In genomic region chr12:93582351-93582750, GRCh38 we compare ENCODE assay signal across 1 cellular context.
TF ChIP-seq lines count a peak whose summit lies in the region.

No MANE protein-coding gene starts in this region.

TF ChIP-seq in H1, 55 proteins besides CTCF, POLR2A, EP300 and RAD21 (continued from another document):
- TF ChIP-seq SIN3A (conservative IDR thresholded peaks at IDR 0.05 in 1 of 2, IDR thresholded peaks at IDR 0.05 in 1 of 2; ENCODE audit: low read depth in 1 of 2, low read length in 2 of 2) (no peak), KDM4A (IDR thresholded peaks at IDR 0.05; ENCODE audit: low read depth, low read length, severe bottlenecking) (no peak), RNF2 (IDR thresholded peaks at IDR 0.05; ENCODE audit: borderline replicate concordance, low read depth, low read length, missing control alignments, poor library complexity, severe bottlenecking) (no peak), YY1 (IDR thresholded peaks at IDR 0.05; ENCODE audit: low read depth, low read length) (no peak)
